ENCODE assay signal across 15 cellular contexts in genomic region chr7:374706-375490, GRCh38.
DNase-seq lines count a peak whose midpoint lies in the region; ATAC-seq, FAIRE-seq and TF ChIP-seq lines count a peak whose summit lies in the region.
"Had no signal": no experiment of that assay in that cellular context is flagged by ENCODE, and none has a peak within 500 bp of the region (broad histone marks: within the 10 kb centered on the region; RNA-seq: fewer than 3 reads in every experiment).

No MANE protein-coding gene starts in this region.

- no peak for TF ChIP-seq EP300 in HepG2 (IDR thresholded peaks at IDR 0.05; ENCODE audit: low read depth in 2 of 2, low read length in 2 of 2)
- no peak for TF ChIP-seq EP300 in HepG2 (CRISPR knock-in tag; IDR thresholded peaks at IDR 0.05; ENCODE audit: borderline replicate concordance)

- no peak overlapping the region for H3K4me3 ChIP-seq in right lobe of liver
- H3K4me3 ChIP-seq in HepG2 (replicated peaks in 1 of 3; ENCODE audit: insufficient read depth in 1 of 3, low read depth in 2 of 3, low read length in 3 of 3), result no peak overlapping the region
- H3K4me3 ChIP-seq in colonic mucosa, result no peak overlapping the region
- H3K4me3 ChIP-seq in osteoblast (ENCODE audit: insufficient read depth, low read length), result no peak overlapping the region
- H3K4me3 ChIP-seq: esophagus squamous epithelium had no signal

- H4K20me1 ChIP-seq in HepG2 (ENCODE audit: insufficient read depth, low read length) (no peaks in the 10 kb centered on the region), osteoblast (ENCODE audit: insufficient read depth, low read length) (no peaks in the 10 kb centered on the region)

- WGBS in right lobe of liver (ENCODE audit: insufficient coverage, low coverage, low lambda C conversion rate, missing lambda C conversion rate), result 93% methylated on average over 3 of the region's 37 CpGs
- WGBS in HepG2 (ENCODE audit: low lambda C conversion rate), result 77% methylated on average over 21 of the region's 37 CpGs

- TF ChIP-seq POLR2A in right lobe of liver (IDR thresholded peaks at IDR 0.05) (no peak), HepG2 (IDR thresholded peaks at IDR 0.05; ENCODE audit: insufficient read depth in 1 of 2, low read depth in 2 of 2, low read length in 2 of 2) (no peak)

- H3K36me3 ChIP-seq in right lobe of liver (no peaks in the 10 kb centered on the region), HepG2 (replicated peaks in 1 of 2; ENCODE audit: control insufficient read depth in 1 of 2, insufficient read depth in 2 of 2, low read length in 2 of 2) (no peaks in the 10 kb centered on the region), colonic mucosa (no peaks in the 10 kb centered on the region), osteoblast (ENCODE audit: insufficient read depth, low read length) (no peaks in the 10 kb centered on the region)
- H3K36me3 ChIP-seq: esophagus squamous epithelium had no signal

- H2AFZ ChIP-seq in HepG2 (ENCODE audit: low read length) (no peak overlapping the region), osteoblast (ENCODE audit: low read length) (no peak overlapping the region)

- FAIRE-seq in HepG2 (lab: Jason Lieb, UNC), result no peak
- FAIRE-seq in urothelium cell line (lab: Jason Lieb, UNC), result no peak
- FAIRE-seq: D721Med, G401.6 had no signal

- TF ChIP-seq RAD21 in HepG2 (CRISPR knock-in tag; IDR thresholded peaks at IDR 0.05), result no peak

- H3K27me3 ChIP-seq in right lobe of liver (no peaks in the 10 kb centered on the region), HepG2 (ENCODE audit: control insufficient read depth in 1 of 2, insufficient read depth in 2 of 2, low read length in 2 of 2) (peaks cover 3 to 6% of the 10 kb centered on the region in 2 experiments; a peak in 2 of 5 replicates), colonic mucosa (no peaks in the 10 kb centered on the region), osteoblast (ENCODE audit: insufficient read depth, low read length) (peaks cover 12% of the 10 kb centered on the region)

- no peaks in the 10 kb centered on the region for H3K9me3 ChIP-seq in right lobe of liver
- no peaks in the 10 kb centered on the region for H3K9me3 ChIP-seq in HepG2 (ENCODE audit: low read length)
- H3K9me3 ChIP-seq in colonic mucosa, result no peaks in the 10 kb centered on the region
- no peaks in the 10 kb centered on the region for H3K9me3 ChIP-seq in osteoblast (ENCODE audit: low read depth, low read length)
- H3K9me3 ChIP-seq: esophagus squamous epithelium had no signal

- H3K4me2 ChIP-seq in HepG2 (ENCODE audit: low read depth, low read length), result no peak overlapping the region
- no peak overlapping the region for H3K4me2 ChIP-seq in osteoblast (ENCODE audit: insufficient read depth, low read length)

- POLR2A ChIA-PET in HepG2 (lab: Yijun Ruan, JAX), result no interaction called here

- H3K9ac ChIP-seq in HepG2 (ENCODE audit: insufficient read depth, low read depth, low read length), result no peak overlapping the region
- no peak overlapping the region for H3K9ac ChIP-seq in colonic mucosa (ENCODE audit: low read depth in 2 of 2, low read length in 2 of 2)

- no peak overlapping the region for H3K27ac ChIP-seq in right lobe of liver
- H3K27ac ChIP-seq in HepG2 (ENCODE audit: extremely low read length, insufficient read depth, low read length), result no peak overlapping the region
- H3K27ac ChIP-seq in colonic mucosa, result no peak overlapping the region
- H3K27ac ChIP-seq in osteoblast (ENCODE audit: low read depth, low read length), result no peak overlapping the region
- H3K27ac ChIP-seq: esophagus squamous epithelium, VCaP had no signal

- in situ Hi-C loops in HepG2 (cut with HindIII; ENCODE audit: extremely low pct_ligation_motif_present, low pct_unique_long_range_greater_than_20kb), result no loop called here

- TF ChIP-seq CTCF in right lobe of liver (IDR thresholded peaks at IDR 0.05) (no peak), HepG2 (CRISPR knock-in tag; IDR thresholded peaks at IDR 0.05) (no peak), colonic mucosa (IDR thresholded peaks at IDR 0.05) (no peak), osteoblast (IDR thresholded peaks at IDR 0.05; ENCODE audit: extremely low read depth, low read depth, low read length) (no peak)

- no peak for ATAC-seq in right lobe of liver
- no peak for ATAC-seq in HepG2
- ATAC-seq: activated naive CD4-positive, alpha-beta T cell treated with anti-CD3 and anti-CD28 coated beads, Interleukin-2, amount 50 U/mL, for 72 hours; sciatic nerve had no signal

- DNase-seq in right lobe of liver (peak in 2 of 3 donors; percentile 29 to 44), HepG2 (ENCODE audit: low spot score) (no peak), colonic mucosa (peak; percentile 12), osteoblast (ENCODE audit: insufficient read length, low spot score, missing footprints) (peak; percentile 85), COR-L47 (lab: John Stamatoyannopoulos, UW) (no peak), urothelium cell line (ENCODE audit: low spot score) (no peak), amniotic stem cell (lab: John Stamatoyannopoulos, UW) (no peak)
- DNase-seq: esophagus squamous epithelium, NCI-H187, SHP77 treated with DMSO at 0.1 percent for 48 hours had no signal

- no TSS peak for BruUV-seq in HepG2 (replicated peaks; lab: Mats Ljungman, UMichigan)

- CTCF ChIA-PET in HepG2 (lab: Yijun Ruan, JAX; ENCODE audit: low intra/inter-chr PET ratio, low total read pairs), result no interaction called here

- intact Hi-C loops in right lobe of liver (cut with DNase I) (no loop called here), HepG2 (cut with micrococcal nuclease; ENCODE audit: unreplicated experiment) (loop anchor here (5.0 to 10.0 kb wide), 2 partner anchors 43 to 50 kb away; no protein-coding TSS in a partner anchor), colonic mucosa (cut with DNase I) (no loop called here)

- peaks cover 0 to 13% (median 0%) of the 10 kb centered on the region in 4 donors for H3K4me1 ChIP-seq in right lobe of liver
- H3K4me1 ChIP-seq in HepG2 (ENCODE audit: insufficient read depth, low read length), result peaks cover 74% of the 10 kb centered on the region
- peaks cover 9% of the 10 kb centered on the region for H3K4me1 ChIP-seq in colonic mucosa
- no peaks in the 10 kb centered on the region for H3K4me1 ChIP-seq in osteoblast (ENCODE audit: insufficient read depth, low read length)

- H3K79me2 ChIP-seq in HepG2 (ENCODE audit: insufficient read depth, low read length), result no peaks in the 10 kb centered on the region
- no peaks in the 10 kb centered on the region for H3K79me2 ChIP-seq in osteoblast (ENCODE audit: insufficient read depth, low read length)

TF ChIP-seq in HepG2, 621 proteins besides CTCF, POLR2A, EP300 and RAD21 (continues in another document):
- TF ChIP-seq, protein P1, sequence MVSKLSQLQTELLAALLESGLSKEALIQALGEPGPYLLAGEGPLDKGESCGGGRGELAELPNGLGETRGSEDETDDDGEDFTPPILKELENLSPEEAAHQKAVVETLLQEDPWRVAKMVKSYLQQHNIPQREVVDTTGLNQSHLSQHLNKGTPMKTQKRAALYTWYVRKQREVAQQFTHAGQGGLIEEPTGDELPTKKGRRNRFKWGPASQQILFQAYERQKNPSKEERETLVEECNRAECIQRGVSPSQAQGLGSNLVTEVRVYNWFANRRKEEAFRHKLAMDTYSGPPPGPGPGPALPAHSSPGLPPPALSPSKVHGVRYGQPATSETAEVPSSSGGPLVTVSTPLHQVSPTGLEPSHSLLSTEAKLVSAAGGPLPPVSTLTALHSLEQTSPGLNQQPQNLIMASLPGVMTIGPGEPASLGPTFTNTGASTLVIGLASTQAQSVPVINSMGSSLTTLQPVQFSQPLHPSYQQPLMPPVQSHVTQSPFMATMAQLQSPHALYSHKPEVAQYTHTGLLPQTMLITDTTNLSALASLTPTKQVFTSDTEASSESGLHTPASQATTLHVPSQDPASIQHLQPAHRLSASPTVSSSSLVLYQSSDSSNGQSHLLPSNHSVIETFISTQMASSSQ (IDR thresholded peaks at IDR 0.05; ENCODE audit: low read depth), result no peak
- TF ChIP-seq, protein P1 (CRISPR knock-in tag; IDR thresholded peaks at IDR 0.05; ENCODE audit: borderline replicate concordance), result no peak
- TF ChIP-seq SRF (IDR thresholded peaks at IDR 0.05; ENCODE audit: low read depth, low read length) (no peak), RARA (CRISPR knock-in tag; IDR thresholded peaks at IDR 0.05) (no peak), HOXD1 (CRISPR knock-in tag; IDR thresholded peaks at IDR 0.05) (no peak)
- TF ChIP-seq, protein P2, sequence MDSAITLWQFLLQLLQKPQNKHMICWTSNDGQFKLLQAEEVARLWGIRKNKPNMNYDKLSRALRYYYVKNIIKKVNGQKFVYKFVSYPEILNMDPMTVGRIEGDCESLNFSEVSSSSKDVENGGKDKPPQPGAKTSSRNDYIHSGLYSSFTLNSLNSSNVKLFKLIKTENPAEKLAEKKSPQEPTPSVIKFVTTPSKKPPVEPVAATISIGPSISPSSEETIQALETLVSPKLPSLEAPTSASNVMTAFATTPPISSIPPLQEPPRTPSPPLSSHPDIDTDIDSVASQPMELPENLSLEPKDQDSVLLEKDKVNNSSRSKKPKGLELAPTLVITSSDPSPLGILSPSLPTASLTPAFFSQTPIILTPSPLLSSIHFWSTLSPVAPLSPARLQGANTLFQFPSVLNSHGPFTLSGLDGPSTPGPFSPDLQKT (CRISPR knock-in tag; IDR thresholded peaks at IDR 0.05; ENCODE audit: borderline replicate concordance), result no peak

Comparison
In these comparisons a context has a peak if more than half of its experiments do, and no peak if none do; other contexts are left out.
1. DNase-seq: peak in right lobe of liver (2 of 3), colonic mucosa (single experiment) and osteoblast (single experiment); none in HepG2 (single experiment), COR-L47 (single experiment), urothelium cell line (single experiment) and amniotic stem cell (single experiment).